Comparison of ENCODE assay signal across 1 cellular context in the genomic region with DNA sequence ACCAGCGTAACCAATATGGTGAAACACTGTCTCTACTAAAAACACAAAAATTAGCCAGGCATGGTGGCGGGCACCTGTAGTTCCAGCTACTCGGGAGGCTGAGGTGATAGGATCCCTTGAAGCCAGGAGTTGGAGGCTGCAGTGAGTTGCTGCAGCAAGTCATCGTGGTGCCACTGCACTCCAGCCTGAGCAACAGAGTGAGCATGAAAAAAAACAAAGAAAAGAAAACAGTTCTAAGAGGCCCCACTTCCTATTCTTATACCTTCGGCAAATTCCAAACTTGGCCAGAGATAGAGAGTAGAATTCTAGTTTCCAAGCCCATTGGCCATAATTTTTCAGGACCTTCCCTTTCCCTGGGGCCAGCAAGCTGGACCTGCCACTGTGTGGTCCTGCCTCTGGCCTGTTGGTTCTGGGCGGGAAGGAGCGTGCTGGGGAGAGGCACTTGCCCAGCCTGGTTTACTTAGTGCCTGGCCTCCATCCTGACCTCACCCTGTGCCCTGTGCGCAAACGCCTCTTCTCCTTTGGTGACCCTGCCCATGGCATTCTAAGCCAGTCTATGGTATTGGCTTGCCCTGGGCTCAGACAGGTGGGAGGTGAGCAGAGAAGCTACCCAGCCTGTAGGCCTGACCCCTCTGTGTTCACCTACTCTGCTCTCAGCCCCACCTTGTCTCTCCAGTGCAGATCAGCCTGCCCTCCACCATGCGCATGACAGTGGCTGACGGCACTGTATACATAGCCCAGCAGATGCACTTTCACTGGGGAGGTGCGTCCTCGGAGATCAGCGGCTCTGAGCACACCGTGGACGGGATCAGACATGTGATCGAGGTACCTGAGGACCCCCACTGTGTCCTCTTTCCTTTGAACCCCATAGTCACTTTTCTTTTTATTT.
TF ChIP-seq lines count a peak whose summit lies in the region.

No MANE protein-coding gene starts in this region.

TF ChIP-seq in HCT116, 20 proteins besides CTCF, POLR2A, EP300 and RAD21:
- TF ChIP-seq ZNF274 (IDR thresholded peaks at IDR 0.05; ENCODE audit: low read depth, low read length) (no peak), SP1 (IDR thresholded peaks at IDR 0.05; ENCODE audit: low read depth) (no peak), SRF (IDR thresholded peaks at IDR 0.05; ENCODE audit: low read depth) (no peak), EGR1 (IDR thresholded peaks at IDR 0.05; ENCODE audit: low read depth) (no peak), ELF1 (IDR thresholded peaks at IDR 0.05; ENCODE audit: borderline replicate concordance, low read depth) (no peak), FOSL1 (IDR thresholded peaks at IDR 0.05; ENCODE audit: low read depth) (no peak), EZH2 (IDR thresholded peaks at IDR 0.05) (no peak), CBX3 (IDR thresholded peaks at IDR 0.05; ENCODE audit: low read depth) (no peak), SIN3A (IDR thresholded peaks at IDR 0.05; ENCODE audit: low read depth) (no peak), CEBPB (IDR thresholded peaks at IDR 0.05; ENCODE audit: low read depth) (no peak), YY1 (IDR thresholded peaks at IDR 0.05; ENCODE audit: extremely low read depth, insufficient replicate concordance, low read depth, low read length) (no peak), TCF7L2 (IDR thresholded peaks at IDR 0.05; ENCODE audit: borderline replicate concordance, extremely low read depth, insufficient read depth, insufficient read length) (no peak), ZFX (IDR thresholded peaks at IDR 0.05) (no peak), EZH2phosphoT487 (IDR thresholded peaks at IDR 0.05; ENCODE audit: borderline replicate concordance) (no peak), POLR2AphosphoS5 (IDR thresholded peaks at IDR 0.05; ENCODE audit: low read depth, low read length) (no peak), JUND (IDR thresholded peaks at IDR 0.05) (no peak)
- TF ChIP-seq, protein P1, sequence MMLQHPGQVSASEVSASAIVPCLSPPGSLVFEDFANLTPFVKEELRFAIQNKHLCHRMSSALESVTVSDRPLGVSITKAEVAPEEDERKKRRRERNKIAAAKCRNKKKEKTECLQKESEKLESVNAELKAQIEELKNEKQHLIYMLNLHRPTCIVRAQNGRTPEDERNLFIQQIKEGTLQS (IDR thresholded peaks at IDR 0.05): no peak
- TF ChIP-seq, protein P2, sequence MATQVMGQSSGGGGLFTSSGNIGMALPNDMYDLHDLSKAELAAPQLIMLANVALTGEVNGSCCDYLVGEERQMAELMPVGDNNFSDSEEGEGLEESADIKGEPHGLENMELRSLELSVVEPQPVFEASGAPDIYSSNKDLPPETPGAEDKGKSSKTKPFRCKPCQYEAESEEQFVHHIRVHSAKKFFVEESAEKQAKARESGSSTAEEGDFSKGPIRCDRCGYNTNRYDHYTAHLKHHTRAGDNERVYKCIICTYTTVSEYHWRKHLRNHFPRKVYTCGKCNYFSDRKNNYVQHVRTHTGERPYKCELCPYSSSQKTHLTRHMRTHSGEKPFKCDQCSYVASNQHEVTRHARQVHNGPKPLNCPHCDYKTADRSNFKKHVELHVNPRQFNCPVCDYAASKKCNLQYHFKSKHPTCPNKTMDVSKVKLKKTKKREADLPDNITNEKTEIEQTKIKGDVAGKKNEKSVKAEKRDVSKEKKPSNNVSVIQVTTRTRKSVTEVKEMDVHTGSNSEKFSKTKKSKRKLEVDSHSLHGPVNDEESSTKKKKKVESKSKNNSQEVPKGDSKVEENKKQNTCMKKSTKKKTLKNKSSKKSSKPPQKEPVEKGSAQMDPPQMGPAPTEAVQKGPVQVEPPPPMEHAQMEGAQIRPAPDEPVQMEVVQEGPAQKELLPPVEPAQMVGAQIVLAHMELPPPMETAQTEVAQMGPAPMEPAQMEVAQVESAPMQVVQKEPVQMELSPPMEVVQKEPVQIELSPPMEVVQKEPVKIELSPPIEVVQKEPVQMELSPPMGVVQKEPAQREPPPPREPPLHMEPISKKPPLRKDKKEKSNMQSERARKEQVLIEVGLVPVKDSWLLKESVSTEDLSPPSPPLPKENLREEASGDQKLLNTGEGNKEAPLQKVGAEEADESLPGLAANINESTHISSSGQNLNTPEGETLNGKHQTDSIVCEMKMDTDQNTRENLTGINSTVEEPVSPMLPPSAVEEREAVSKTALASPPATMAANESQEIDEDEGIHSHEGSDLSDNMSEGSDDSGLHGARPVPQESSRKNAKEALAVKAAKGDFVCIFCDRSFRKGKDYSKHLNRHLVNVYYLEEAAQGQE (IDR thresholded peaks at IDR 0.05; ENCODE audit: low read depth): no peak
- TF ChIP-seq, protein P3, sequence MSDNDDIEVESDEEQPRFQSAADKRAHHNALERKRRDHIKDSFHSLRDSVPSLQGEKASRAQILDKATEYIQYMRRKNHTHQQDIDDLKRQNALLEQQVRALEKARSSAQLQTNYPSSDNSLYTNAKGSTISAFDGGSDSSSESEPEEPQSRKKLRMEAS (IDR thresholded peaks at IDR 0.05): no peak
- TF ChIP-seq, protein P4, sequence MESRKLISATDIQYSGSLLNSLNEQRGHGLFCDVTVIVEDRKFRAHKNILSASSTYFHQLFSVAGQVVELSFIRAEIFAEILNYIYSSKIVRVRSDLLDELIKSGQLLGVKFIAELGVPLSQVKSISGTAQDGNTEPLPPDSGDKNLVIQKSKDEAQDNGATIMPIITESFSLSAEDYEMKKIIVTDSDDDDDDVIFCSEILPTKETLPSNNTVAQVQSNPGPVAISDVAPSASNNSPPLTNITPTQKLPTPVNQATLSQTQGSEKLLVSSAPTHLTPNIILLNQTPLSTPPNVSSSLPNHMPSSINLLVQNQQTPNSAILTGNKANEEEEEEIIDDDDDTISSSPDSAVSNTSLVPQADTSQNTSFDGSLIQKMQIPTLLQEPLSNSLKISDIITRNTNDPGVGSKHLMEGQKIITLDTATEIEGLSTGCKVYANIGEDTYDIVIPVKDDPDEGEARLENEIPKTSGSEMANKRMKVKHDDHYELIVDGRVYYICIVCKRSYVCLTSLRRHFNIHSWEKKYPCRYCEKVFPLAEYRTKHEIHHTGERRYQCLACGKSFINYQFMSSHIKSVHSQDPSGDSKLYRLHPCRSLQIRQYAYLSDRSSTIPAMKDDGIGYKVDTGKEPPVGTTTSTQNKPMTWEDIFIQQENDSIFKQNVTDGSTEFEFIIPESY (IDR thresholded peaks at IDR 0.05; ENCODE audit: extremely low read depth, insufficient replicate concordance, low read length): no peak
